ENCODE assay signal across 22 cellular contexts in genomic region chr12:99278899-99279298, GRCh38.
"Had no signal": no experiment of that assay in that cellular context is flagged by ENCODE, and none has a peak within 500 bp of the region (broad histone marks: within the 10 kb centered on the region; RNA-seq: fewer than 3 reads in every experiment).

No MANE protein-coding gene starts in this region.

- H3K4me3 ChIP-seq: SJSA1 had no signal

- H3K4me1 Mint-ChIP-seq: activated CD4-positive, alpha-beta T cell treated with anti-CD3 and anti-CD28 coated beads, Interleukin-2, amount 10 ng/mL, durations not matched to agents 7 days and 5 days; T-helper 17 cell had no signal

- H3K9ac ChIP-seq: KMS-11 had no signal

- H3K27me3 Mint-ChIP-seq: activated CD4-positive, alpha-beta memory T cell treated with anti-CD3 and anti-CD28 coated beads for 36 hours; activated CD4-positive, alpha-beta T cell treated with anti-CD3 and anti-CD28 coated beads, Interleukin-2, amount 10 ng/mL, durations not matched to agents 7 days and 5 days; activated naive CD8-positive, alpha-beta T cell; T-helper 17 cell had no signal

- H3K27me3 ChIP-seq: SJSA1 had no signal

- H3K4me2 ChIP-seq: KMS-11 had no signal

- H3K27ac Mint-ChIP-seq: activated CD4-positive, alpha-beta memory T cell treated with anti-CD3 and anti-CD28 coated beads for 36 hours; activated CD4-positive, alpha-beta T cell treated with anti-CD3 and anti-CD28 coated beads, Interleukin-2, amount 10 ng/mL, durations not matched to agents 7 days and 5 days; activated naive CD8-positive, alpha-beta T cell; T-helper 17 cell had no signal

- H3K4me3 Mint-ChIP-seq: activated CD4-positive, alpha-beta memory T cell treated with anti-CD3 and anti-CD28 coated beads for 36 hours; activated CD4-positive, alpha-beta T cell treated with anti-CD3 and anti-CD28 coated beads, Interleukin-2, amount 10 ng/mL, durations not matched to agents 7 days and 5 days; activated naive CD8-positive, alpha-beta T cell; activated T-cell treated with anti-CD3 and anti-CD28 coated beads, Interleukin-2, amount 50 U/mL, for 4 hours; T-helper 17 cell had no signal

- DNase-seq: activated CD4-positive, alpha-beta memory T cell treated with anti-CD3 and anti-CD28 coated beads for 36 hours; activated CD4-positive, alpha-beta T cell treated with anti-CD3 and anti-CD28 coated beads, Interleukin-2, amount 10 ng/mL, durations not matched to agents 7 days and 5 days; activated CD4-positive, CD25-positive, alpha-beta regulatory T cell; activated CD8-positive, alpha-beta memory T cell treated with anti-CD3 and anti-CD28 coated beads for 24 hours; activated effector memory CD4-positive, alpha-beta T cell treated with anti-CD3 and anti-CD28 coated beads, Interleukin-2, amount 50 U/mL, for 16 hours; activated naive CD4-positive, alpha-beta T cell treated with Interleukin-2 at 50 U/mL for 16 hours; activated T-cell treated with anti-CD3 and anti-CD28 coated beads, Interleukin-2, amount 50 U/mL, for 4 hours; amygdala; caudate nucleus; NCI-H1092; NCI-H1417; NCI-H1930; NCI-H345; NCI-H510A treated with DMSO at 0.1 percent for 48 hours; NCI-H69; PC-3; SHP77; T-helper 17 cell; T-helper 9 cell had no signal

- H3K27ac ChIP-seq: KMS-11, SJSA1 had no signal

- H3K9me3 ChIP-seq: SJSA1 had no signal

- H3K36me3 Mint-ChIP-seq: activated CD4-positive, alpha-beta memory T cell treated with anti-CD3 and anti-CD28 coated beads for 36 hours; activated naive CD8-positive, alpha-beta T cell had no signal

- ATAC-seq: activated T-cell treated with anti-CD3 and anti-CD28 coated beads, Interleukin-2, amount 50 U/mL, for 4 hours; PC-3; T-helper 17 cell had no signal

- H3K4me1 ChIP-seq: SJSA1 had no signal

- H3K36me3 ChIP-seq: SJSA1 had no signal
